1 cellular context compared by ENCODE assay signal in genomic region chr1:234594575-234594974, GRCh38.
TF ChIP-seq lines count a peak whose summit lies in the region.

No MANE protein-coding gene starts in this region.

TF ChIP-seq in K562, 482 proteins besides CTCF, POLR2A, EP300 and RAD21 (continued from another document):
- 0 out of 2 replicates have a peak, but pooled peaks have one; percentile 46 for TF ChIP-seq ZNF766 (CRISPR knock-in tag; conservative IDR thresholded peaks at IDR 0.05)
- TF ChIP-seq TRIM24 (IDR thresholded peaks at IDR 0.05): peak in 1 of 2 experiments; percentile 44; a peak in 3 of 4 replicates
- peak; percentile 71 for TF ChIP-seq ZNF316 (IDR thresholded peaks at IDR 0.05)
